In genomic region chr3:127699098-127699945, GRCh38 we compare ENCODE assay signal across 9 cellular contexts. TPM values are rescaled to one million over a fixed set of nuclear protein-coding genes. Genes with fewer than 3 reads are reported as not detected.
A peak's percentile ranks its signal among the peaks of the same experiment; 100 is the strongest.
DNase-seq lines count a peak whose midpoint lies in the region; ATAC-seq and TF ChIP-seq lines count a peak whose summit lies in the region.
"Had no signal": no experiment of that assay in that cellular context is flagged by ENCODE, and none has a peak within 500 bp of the region (broad histone marks: within the 10 kb centered on the region; RNA-seq: fewer than 3 reads in every experiment).

No MANE protein-coding gene starts in this region.

- intact Hi-C loops in right lobe of liver (cut with DNase I): loop anchor here in 1 of 2 donors (10.0 kb wide), 1 partner anchor 135 kb away; no protein-coding TSS in a partner anchor
- intact Hi-C loops in thyroid gland (cut with DNase I): no loop called here

- ATAC-seq in right lobe of liver (no peak), GM21576 (IDR thresholded peaks at IDR 0.05; ENCODE audit: unreplicated experiment) (no peak), HG02610 (IDR thresholded peaks at IDR 0.05; ENCODE audit: unreplicated experiment) (no peak), HG03039 (IDR thresholded peaks at IDR 0.05; ENCODE audit: unreplicated experiment) (no peak)

- H3K9me3 ChIP-seq in right lobe of liver (no peaks in the 10 kb centered on the region), thyroid gland (no peaks in the 10 kb centered on the region)

- peak overlapping the region; percentile 98 for H3K27ac Mint-ChIP-seq in chondrocyte (ENCODE audit: unreplicated experiment)

- TF ChIP-seq CTCF in chondrocyte (IDR thresholded peaks at IDR 0.05): no peak
- TF ChIP-seq CTCF in right lobe of liver (IDR thresholded peaks at IDR 0.05): no peak
- TF ChIP-seq CTCF in thyroid gland (IDR thresholded peaks at IDR 0.05): no peak

- TF ChIP-seq POLR2A in right lobe of liver (IDR thresholded peaks at IDR 0.05) (no peak), thyroid gland (IDR thresholded peaks at IDR 0.05) (no peak)

- H3K27me3 ChIP-seq in right lobe of liver (no peaks in the 10 kb centered on the region), thyroid gland (no peaks in the 10 kb centered on the region)

- H3K27ac ChIP-seq in right lobe of liver (peak overlapping the region in 2 of 3 donors; percentile 68 to 84), thyroid gland (peak overlapping the region; percentile 29 to 93 (median 87))

- H3K9me3 Mint-ChIP-seq in chondrocyte (ENCODE audit: low read depth): peaks cover 8% of the 10 kb centered on the region

- peak; percentile 96 for DNase-seq in NCI-H2171 treated with DMSO at 0.1 percent for 48 hours (lab: John Stamatoyannopoulos, UW)
- peak; percentile 39 for DNase-seq in chondrocyte (ENCODE audit: low spot score)
- peak in 2 of 3 donors; percentile 12 to 31 for DNase-seq in right lobe of liver
- no peak for DNase-seq in thyroid gland
- DNase-seq in DMS53 (lab: John Stamatoyannopoulos, UW): no peak
- DNase-seq: GOT3 had no signal

- H3K36me3 Mint-ChIP-seq in chondrocyte (ENCODE audit: low read depth): peaks cover 11% of the 10 kb centered on the region

- H3K4me1 ChIP-seq in right lobe of liver: peaks cover 0 to 68% (median 20%) of the 10 kb centered on the region in 4 donors
- peaks cover 15 to 44% of the 10 kb centered on the region in 2 donors for H3K4me1 ChIP-seq in thyroid gland

- H3K4me3 ChIP-seq in right lobe of liver (no peak overlapping the region), thyroid gland (replicated peaks in 1 of 3) (no peak overlapping the region)

- H3K4me1 Mint-ChIP-seq in chondrocyte (ENCODE audit: low read depth): peaks cover 51% of the 10 kb centered on the region

- H3K36me3 ChIP-seq in right lobe of liver: no peaks in the 10 kb centered on the region
- no peaks in the 10 kb centered on the region for H3K36me3 ChIP-seq in thyroid gland

- H3K27me3 Mint-ChIP-seq in chondrocyte (ENCODE audit: low read depth): no peaks in the 10 kb centered on the region

- 71% methylated on average over 4 of the region's 5 CpGs for WGBS in right lobe of liver (ENCODE audit: insufficient coverage, low coverage, low lambda C conversion rate, missing lambda C conversion rate)
- 64 to 73% methylated on average over 5 of the region's 5 CpGs for WGBS in thyroid gland, 2 donors

- H3K4me3 Mint-ChIP-seq in chondrocyte (ENCODE audit: unreplicated experiment): no peak overlapping the region

RNA-seq across cellular contexts. Expression of gene ABTB1, which starts 26.6 kb away (rescaled TPM):
- total RNA-seq in chondrocyte (18.1 to 27.2 TPM (median 26.7 TPM) in 3 replicates), right lobe of liver (10 to 100 TPM in 5 of 6 experiments, 1 to 10 TPM in 1; 9.4 to 20.3 (median 12.2) TPM), thyroid gland (10 to 100 TPM; 18.9 to 29.1 (median 24.4) TPM)

Comparison
In these comparisons a context has a peak if more than half of its experiments do, and no peak if none do; other contexts are left out.
1. DNase-seq: peak in NCI-H2171 treated with DMSO at 0.1 percent for 48 hours (single experiment), chondrocyte (single experiment) and right lobe of liver (2 of 3); none in thyroid gland (0 of 2) and DMS53 (single experiment).